31 cellular contexts compared by ENCODE assay signal in the genomic region with DNA sequence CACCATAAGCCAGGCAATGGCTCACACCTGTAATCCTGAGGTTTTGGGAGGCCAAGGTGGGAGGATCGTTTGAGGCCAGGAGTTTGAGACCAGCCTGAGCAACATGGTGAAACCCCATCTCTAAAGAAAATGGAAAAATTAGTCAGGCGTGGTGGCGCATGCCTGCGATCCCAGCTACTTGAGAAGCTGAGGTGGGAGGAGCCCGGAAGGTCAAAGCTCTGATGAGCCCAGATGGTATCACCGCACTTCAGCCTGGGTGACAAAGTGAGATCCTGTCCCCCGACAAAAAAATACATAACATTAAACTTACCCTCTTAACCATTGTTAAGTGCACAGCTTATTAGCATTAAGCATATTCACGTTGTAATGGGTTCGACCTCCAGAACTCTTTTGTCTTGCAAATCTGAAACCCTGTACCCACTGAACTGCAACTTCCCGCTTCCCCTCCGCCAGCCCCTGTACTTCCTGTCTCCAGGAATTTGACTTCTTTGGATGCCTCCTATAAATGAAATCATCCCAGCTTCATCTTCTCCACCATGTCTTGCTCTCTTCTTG.
"Had no signal": no experiment of that assay in that cellular context is flagged by ENCODE, and none has a peak within 500 bp of the region (broad histone marks: within the 10 kb centered on the region; RNA-seq: fewer than 3 reads in every experiment).

No MANE protein-coding gene starts in this region.

- H3K27me3 ChIP-seq: ascending aorta, body of pancreas had no signal

- H3K4me3 ChIP-seq: ascending aorta, body of pancreas, SK-N-MC had no signal

- FAIRE-seq: bronchial epithelial cell had no signal

- ATAC-seq: activated CD4-positive, CD25-positive, alpha-beta regulatory T cell treated with anti-CD3 and anti-CD28 coated beads, Interleukin-2, amount 50 U/mL, for 24 hours; activated CD8-positive, alpha-beta T cell treated with anti-CD3 and anti-CD28 coated beads, Interleukin-2, amount 10 ng/mL, durations not matched to agents 7 days and 5 days; activated naive CD4-positive, alpha-beta T cell treated with anti-CD3 and anti-CD28 coated beads, Interleukin-2, amount 50 U/mL, for 72 hours; activated naive CD8-positive, alpha-beta T cell treated with anti-CD3 and anti-CD28 coated beads, Interleukin-2, amount 50 U/mL, for 24 hours; body of pancreas; Panc1; Right ventricle myocardium inferior had no signal

- H3K27ac Mint-ChIP-seq: activated CD8-positive, alpha-beta T cell treated with anti-CD3 and anti-CD28 coated beads, Interleukin-2, amount 10 ng/mL, durations not matched to agents 7 days and 5 days; activated naive CD4-positive, alpha-beta T cell treated with anti-CD3 and anti-CD28 coated beads, Interleukin-2, amount 50 U/mL, for 72 hours; activated naive CD8-positive, alpha-beta T cell treated with anti-CD3 and anti-CD28 coated beads, Interleukin-2, amount 50 U/mL, for 24 hours; activated T-cell treated with anti-CD3 and anti-CD28 coated beads, Interleukin-2, amount 50 U/mL, for 24 hours; activated T-helper 1 cell treated with anti-CD3 and anti-CD28 coated beads, Interleukin-12 subunit alpha, Interleukin-12 subunit beta, Interleukin-2, Interleukin-4 antibody, amounts not matched to agents 30 ng/mL and 10 ng/mL and 1 ng/mL, durations not matched to agents 14 hours and 24 hours and 36 hours had no signal

- H3K9me3 Mint-ChIP-seq: activated naive CD4-positive, alpha-beta T cell treated with anti-CD3 and anti-CD28 coated beads, Interleukin-2, amount 50 U/mL, for 72 hours; activated naive CD8-positive, alpha-beta T cell treated with anti-CD3 and anti-CD28 coated beads, Interleukin-2, amount 50 U/mL, for 24 hours; activated T-cell treated with anti-CD3 and anti-CD28 coated beads, Interleukin-2, amount 50 U/mL, for 24 hours; activated T-helper 1 cell treated with anti-CD3 and anti-CD28 coated beads, Interleukin-12 subunit alpha, Interleukin-12 subunit beta, Interleukin-2, Interleukin-4 antibody, amounts not matched to agents 30 ng/mL and 10 ng/mL and 1 ng/mL, durations not matched to agents 14 hours and 24 hours and 36 hours had no signal

- DNase-seq: activated CD4-positive, alpha-beta T cell treated with anti-CD3 and anti-CD28 coated beads for 4 hours; activated CD4-positive, alpha-beta T cell treated with anti-CD3 and anti-CD28 coated beads, Interleukin-2, amount 50 U/mL, for 4 hours; activated CD8-positive, alpha-beta T cell treated with anti-CD3 and anti-CD28 coated beads, Interleukin-2, amount 10 ng/mL, durations not matched to agents 7 days and 5 days; activated effector memory CD4-positive, alpha-beta T cell treated with anti-CD3 and anti-CD28 coated beads, Interleukin-2, amount 50 U/mL, for 16 hours; activated naive CD4-positive, alpha-beta T cell treated with Interleukin-2 at 50 U/mL for 16 hours; activated naive CD8-positive, alpha-beta T cell treated with anti-CD3 and anti-CD28 coated beads, Interleukin-2, amount 50 U/mL, for 24 hours; activated T-cell treated with anti-CD3 and anti-CD28 coated beads, Interleukin-2, amount 50 U/mL, for 24 hours; amniotic stem cell; body of pancreas; central memory CD4-positive, alpha-beta T cell; Karpas-422; MM.1S; NCI-H1105; NCI-H1436; NCI-H187; NCI-H2081; NCI-H446 treated with DMSO at 0.1 percent for 48 hours; NCI-H526 treated with DMSO at 0.1 percent for 48 hours; NCI-H82; OCI-M1; RPMI8226; T-helper 1 cell had no signal

- H3K36me3 ChIP-seq: ascending aorta, WERI-Rb-1 had no signal

- H3K4me3 Mint-ChIP-seq: activated CD8-positive, alpha-beta T cell treated with anti-CD3 and anti-CD28 coated beads, Interleukin-2, amount 10 ng/mL, durations not matched to agents 7 days and 5 days; activated naive CD8-positive, alpha-beta T cell treated with anti-CD3 and anti-CD28 coated beads, Interleukin-2, amount 50 U/mL, for 24 hours; activated T-cell treated with anti-CD3 and anti-CD28 coated beads, Interleukin-2, amount 50 U/mL, for 24 hours; activated T-helper 1 cell treated with anti-CD3 and anti-CD28 coated beads, Interleukin-12 subunit alpha, Interleukin-12 subunit beta, Interleukin-2, Interleukin-4 antibody, amounts not matched to agents 30 ng/mL and 10 ng/mL and 1 ng/mL, durations not matched to agents 14 hours and 24 hours and 36 hours had no signal

- H3K27ac ChIP-seq: ascending aorta, body of pancreas, SK-N-MC, WERI-Rb-1 had no signal

- H3K9me3 ChIP-seq: ascending aorta, body of pancreas had no signal
